Comparison of ENCODE assay signal across 21 cellular contexts in genomic region chr3:29313074-29313473, GRCh38. TPM values are rescaled to one million over a fixed set of nuclear protein-coding genes. Genes with fewer than 3 reads are reported as not detected.
DNase-seq lines count a peak whose midpoint lies in the region; ATAC-seq and TF ChIP-seq lines count a peak whose summit lies in the region.
"Had no signal": no experiment of that assay in that cellular context is flagged by ENCODE, and none has a peak within 500 bp of the region (broad histone marks: within the 10 kb centered on the region; RNA-seq: fewer than 3 reads in every experiment).

No MANE protein-coding gene starts in this region.

- H3K36me3 Mint-ChIP-seq in osteocyte (ENCODE audit: unreplicated experiment) = peaks cover 5% of the 10 kb centered on the region
- H3K36me3 Mint-ChIP-seq: CD8-positive, alpha-beta memory T cell; neural progenitor cell had no signal

- ATAC-seq in left ventricle myocardium superior = no peak
- ATAC-seq: body of pancreas had no signal

- H3K4me1 Mint-ChIP-seq in osteocyte (ENCODE audit: unreplicated experiment) = peaks cover 35% of the 10 kb centered on the region
- H3K4me1 Mint-ChIP-seq: CD8-positive, alpha-beta memory T cell had no signal

- no peak for TF ChIP-seq CTCF in AG09319 (IDR thresholded peaks at IDR 0.05; ENCODE audit: low read depth, low read length)
- TF ChIP-seq CTCF in osteocyte (IDR thresholded peaks at IDR 0.05) = no peak

- peak overlapping the region; percentile 19 for H3K27ac Mint-ChIP-seq in osteocyte (ENCODE audit: unreplicated experiment)
- H3K27ac Mint-ChIP-seq: CD8-positive, alpha-beta memory T cell; stimulated activated naive CD8-positive, alpha-beta T cell treated with anti-CD3 and anti-CD28 coated beads, Interleukin-15, Interleukin-2, amounts not matched to agents 100 ng/mL and 50 ng/mL, for 24 hours had no signal

- no peak overlapping the region for H3K4me3 Mint-ChIP-seq in osteocyte (ENCODE audit: unreplicated experiment)
- H3K4me3 Mint-ChIP-seq: CD8-positive, alpha-beta memory T cell; neural progenitor cell; stimulated activated naive CD8-positive, alpha-beta T cell treated with anti-CD3 and anti-CD28 coated beads, Interleukin-15, Interleukin-2, amounts not matched to agents 100 ng/mL and 50 ng/mL, for 24 hours had no signal

- peaks cover 4% of the 10 kb centered on the region for H3K9me3 Mint-ChIP-seq in osteocyte (ENCODE audit: unreplicated experiment)
- H3K9me3 Mint-ChIP-seq: neural progenitor cell; stimulated activated naive CD8-positive, alpha-beta T cell treated with anti-CD3 and anti-CD28 coated beads, Interleukin-15, Interleukin-2, amounts not matched to agents 100 ng/mL and 50 ng/mL, for 24 hours had no signal

- DNase-seq in AG09319 (ENCODE audit: extremely low read depth, low read depth) (peak; percentile 68), RPMI7951 (ENCODE audit: low read depth) (peak; percentile 43), fibroblast of gingiva (ENCODE audit: low read depth) (peak; percentile 62), osteocyte (ENCODE audit: extremely low spot score, unreplicated experiment) (no peak), HuH-7.5 (ENCODE audit: low spot score) (no peak), left ventricle myocardium superior (no peak), DMS 273 (lab: John Stamatoyannopoulos, UW; ENCODE audit: unreplicated experiment) (no peak)
- no peak for DNase-seq in stimulated activated CD4-positive, alpha-beta T cell treated with anti-CD3 and anti-CD28 coated beads, Interleukin-4, amount 100 ng/mL, for 1 hour
- DNase-seq: activated CD4-positive, alpha-beta T cell treated with anti-CD3 and anti-CD28 coated beads for 4 hours; activated effector memory CD4-positive, alpha-beta T cell treated with anti-CD3 and anti-CD28 coated beads, Interleukin-2, amount 50 U/mL, for 16 hours; activated T-cell treated with anti-CD3 and anti-CD28 coated beads for 4 hours; BE2C; body of pancreas; CD8-positive, alpha-beta memory T cell; DMS153; foreskin melanocyte; heart right ventricle; Kasumi-1; MV-4-11 had no signal

- intact Hi-C loops in left ventricle myocardium superior (cut with micrococcal nuclease) = no loop called here

- no peaks in the 10 kb centered on the region for H3K27me3 Mint-ChIP-seq in osteocyte (ENCODE audit: unreplicated experiment)
- H3K27me3 Mint-ChIP-seq: stimulated activated naive CD8-positive, alpha-beta T cell treated with anti-CD3 and anti-CD28 coated beads, Interleukin-15, Interleukin-2, amounts not matched to agents 100 ng/mL and 50 ng/mL, for 24 hours had no signal

RNA-seq across cellular contexts. Expression of gene RBMS3, which starts 32.2 kb away (rescaled TPM):
- total RNA-seq in RPMI7951 (2014; rRNA removed; shearing (Covaris generic)) = 12.6 and 22.8 TPM in 2 replicates
- total RNA-seq in osteocyte (64.2 and 66.8 TPM in 2 replicates), left ventricle myocardium superior (20.7 TPM)

Comparison
In these comparisons a context has a peak if more than half of its experiments do, and no peak if none do; other contexts are left out.
1. DNase-seq: peak in AG09319 (single experiment), RPMI7951 (single experiment) and fibroblast of gingiva (single experiment); none in osteocyte (single experiment), stimulated activated CD4-positive, alpha-beta T cell treated with anti-CD3 and anti-CD28 coated beads, Interleukin-4, amount 100 ng/mL, for 1 hour (single experiment), HuH-7.5 (single experiment), left ventricle myocardium superior (single experiment) and DMS 273 (single experiment).